Comparison of ENCODE assay signal across 9 cellular contexts in genomic region chr2:158723921-158724802, GRCh38.
DNase-seq lines count a peak whose midpoint lies in the region; ATAC-seq and TF ChIP-seq lines count a peak whose summit lies in the region.
"Had no signal": no experiment of that assay in that cellular context is flagged by ENCODE, and none has a peak within 500 bp of the region (broad histone marks: within the 10 kb centered on the region; RNA-seq: fewer than 3 reads in every experiment).

No MANE protein-coding gene starts in this region.

- H3K4me1 Mint-ChIP-seq in endothelial cell (ENCODE audit: unreplicated experiment): peaks cover 26% of the 10 kb centered on the region
- no peaks in the 10 kb centered on the region for H3K4me1 Mint-ChIP-seq in CD8-positive, alpha-beta T cell (ENCODE audit: low read depth)

- no peaks in the 10 kb centered on the region for H3K27me3 ChIP-seq in CD8-positive, alpha-beta T cell (ENCODE audit: insufficient read depth, low read length)

- no peaks in the 10 kb centered on the region for H3K4me1 ChIP-seq in CD8-positive, alpha-beta T cell (ENCODE audit: insufficient read depth, low read length)

- no peaks in the 10 kb centered on the region for H3K9me3 Mint-ChIP-seq in endothelial cell (ENCODE audit: unreplicated experiment)
- H3K9me3 Mint-ChIP-seq in CD8-positive, alpha-beta T cell: no peaks in the 10 kb centered on the region

- no peaks in the 10 kb centered on the region for H3K9me3 ChIP-seq in CD8-positive, alpha-beta T cell (ENCODE audit: low read length)

- H3K27ac Mint-ChIP-seq in endothelial cell (ENCODE audit: unreplicated experiment): no peak overlapping the region
- no peak overlapping the region for H3K27ac Mint-ChIP-seq in CD8-positive, alpha-beta T cell

- H3K36me3 ChIP-seq in CD8-positive, alpha-beta T cell (ENCODE audit: insufficient read depth, low read length): no peaks in the 10 kb centered on the region

- DNase-seq in NCI-H2196 treated with DMSO at 0.1 percent for 48 hours (lab: John Stamatoyannopoulos, UW; ENCODE audit: unreplicated experiment): peak; percentile 28
- DNase-seq in endothelial cell (ENCODE audit: low spot score): peak; percentile 38
- peak; percentile 38 for DNase-seq in renal cortical epithelial cell (ENCODE audit: low read depth)
- DNase-seq in CD8-positive, alpha-beta T cell: no peak
- no peak for DNase-seq in stimulated activated CD8-positive, alpha-beta memory T cell treated with anti-CD3 and anti-CD28 coated beads, Interleukin-4, amount 100 ng/mL, for 48 hours

- no peak overlapping the region for H3K4me3 Mint-ChIP-seq in endothelial cell (ENCODE audit: unreplicated experiment)
- H3K4me3 Mint-ChIP-seq in CD8-positive, alpha-beta T cell: no peak overlapping the region

- intact Hi-C loops in CD8-positive, alpha-beta T cell (cut with DNase I, micrococcal nuclease): no loop called here

- no peak overlapping the region for H3K4me3 ChIP-seq in CD8-positive, alpha-beta T cell (ENCODE audit: low read depth, low read length)

- POLR2A ChIA-PET in CD8-positive, alpha-beta T cell (lab: Charles Lee): no interaction called here

- no peaks in the 10 kb centered on the region for H3K36me3 Mint-ChIP-seq in endothelial cell (ENCODE audit: low read depth, unreplicated experiment)
- no peaks in the 10 kb centered on the region for H3K36me3 Mint-ChIP-seq in CD8-positive, alpha-beta T cell

- no peak overlapping the region for H3K27ac ChIP-seq in CD8-positive, alpha-beta T cell (ENCODE audit: low read depth, low read length)
- H3K27ac ChIP-seq: VCaP had no signal

- peak; percentile 64 for TF ChIP-seq CTCF in endothelial cell (IDR thresholded peaks at IDR 0.05; ENCODE audit: unreplicated experiment)
- TF ChIP-seq CTCF in CD8-positive, alpha-beta T cell (IDR thresholded peaks at IDR 0.05): no peak

- CTCF ChIA-PET in CD8-positive, alpha-beta T cell (lab: Charles Lee): no interaction called here

- peaks cover 4% of the 10 kb centered on the region for H3K27me3 Mint-ChIP-seq in endothelial cell (ENCODE audit: unreplicated experiment)
- peaks cover 4% of the 10 kb centered on the region for H3K27me3 Mint-ChIP-seq in CD8-positive, alpha-beta T cell (ENCODE audit: low read depth)

- ATAC-seq in GM19351 (IDR thresholded peaks at IDR 0.05; ENCODE audit: unreplicated experiment) (peak; percentile 56), GM18519 (IDR thresholded peaks at IDR 0.05; ENCODE audit: low FRiP score, unreplicated experiment) (no peak), HG03457 (IDR thresholded peaks at IDR 0.05; ENCODE audit: unreplicated experiment) (no peak)
- ATAC-seq in CD8-positive, alpha-beta T cell: no peak

Comparison
In these comparisons a context has a peak if more than half of its experiments do, and no peak if none do; other contexts are left out.
1. DNase-seq: peak in NCI-H2196 treated with DMSO at 0.1 percent for 48 hours (single experiment), endothelial cell (single experiment) and renal cortical epithelial cell (single experiment); none in CD8-positive, alpha-beta T cell (0 of 7) and stimulated activated CD8-positive, alpha-beta memory T cell treated with anti-CD3 and anti-CD28 coated beads, Interleukin-4, amount 100 ng/mL, for 48 hours (single experiment).